Comparison of ENCODE assay signal across 1 cellular context in genomic region chr7:116150588-116150987, GRCh38.
A peak's percentile ranks its signal among the peaks of the same experiment; 100 is the strongest.
TF ChIP-seq lines count a peak whose summit lies in the region.

No MANE protein-coding gene starts in this region.

TF ChIP-seq in GM12878, 131 proteins besides CTCF, POLR2A, EP300 and RAD21 (continued from another document):
- TF ChIP-seq ZNF592 (IDR thresholded peaks at IDR 0.05) (no peak), ATF2 (IDR thresholded peaks at IDR 0.05; ENCODE audit: low read length) (peak; percentile 67; the same call in 1 of the 2 replicates), E2F4 (IDR thresholded peaks at IDR 0.05; ENCODE audit: low read depth, low read length) (no peak), ZBTB40 (IDR thresholded peaks at IDR 0.05; ENCODE audit: borderline replicate concordance) (peak; percentile 38; the same call in 1 of the 2 replicates), IRF4 (IDR thresholded peaks at IDR 0.05; ENCODE audit: low read depth, low read length) (peak; percentile 45; the same call in 1 of the 2 replicates), MYB (IDR thresholded peaks at IDR 0.05; ENCODE audit: borderline replicate concordance, low read depth, low read length) (no peak), ZSCAN29 (IDR thresholded peaks at IDR 0.05) (no peak), SREBF1 (IDR thresholded peaks at IDR 0.05; ENCODE audit: low read length) (peak; percentile 78), PAX8 (IDR thresholded peaks at IDR 0.05) (no peak), NFIC (IDR thresholded peaks at IDR 0.05; ENCODE audit: low read depth, low read length) (peak; percentile 86), IRF3 (IDR thresholded peaks at IDR 0.05) (no peak), ESRRA (IDR thresholded peaks at IDR 0.05; ENCODE audit: low read length) (no peak), PAX5 (IDR thresholded peaks at IDR 0.05; ENCODE audit: borderline replicate concordance, low read depth, low read length) (peak; percentile 77; the same call in 1 of the 2 replicates), SP1 (IDR thresholded peaks at IDR 0.05; ENCODE audit: low read depth, low read length) (no peak), JUNB (IDR thresholded peaks at IDR 0.05) (peak; percentile 72), CBFB (IDR thresholded peaks at IDR 0.05; ENCODE audit: low read depth) (no peak), MXI1 (IDR thresholded peaks at IDR 0.05; ENCODE audit: low read depth, low read length) (no peak), PBX3 (IDR thresholded peaks at IDR 0.05; ENCODE audit: insufficient replicate concordance, low read depth, low read length) (no peak), DPF2 (IDR thresholded peaks at IDR 0.05) (peak; percentile 63; the same call in 1 of the 2 replicates), BHLHE40 (IDR thresholded peaks at IDR 0.05; ENCODE audit: borderline replicate concordance in 1 of 2, low read depth in 2 of 2, low read length in 1 of 2) (peak; percentile 75 to 84; a peak in 3 of 4 replicates), KDM1A (IDR thresholded peaks at IDR 0.05; ENCODE audit: borderline replicate concordance) (no peak), BCL3 (IDR thresholded peaks at IDR 0.05; ENCODE audit: borderline replicate concordance, insufficient read depth, low read depth, low read length, poor library complexity, severe bottlenecking) (no peak), MEF2B (IDR thresholded peaks at IDR 0.05; ENCODE audit: partially characterized antibody, poor library complexity, severe bottlenecking) (peak; percentile 85), MEF2A (IDR thresholded peaks at IDR 0.05; ENCODE audit: insufficient read depth, low read depth, low read length) (peak; percentile 83), SUPT20H (IDR thresholded peaks at IDR 0.05; ENCODE audit: borderline replicate concordance, control insufficient read depth, low read depth, low read length) (no peak), BRCA1 (IDR thresholded peaks at IDR 0.05; ENCODE audit: low read depth, low read length) (no peak), GABPA (IDR thresholded peaks at IDR 0.05; ENCODE audit: low read depth) (no peak), NR2F1 (conservative IDR thresholded peaks at IDR 0.05) (peak; percentile 79), CBX3 (IDR thresholded peaks at IDR 0.05; ENCODE audit: borderline replicate concordance, low read depth) (no peak), ZNF687 (IDR thresholded peaks at IDR 0.05) (no peak)
TF ChIP-seq in GM12878: peak in this region for 19.
